ENCODE assay signal across 8 cellular contexts in the genomic region with DNA sequence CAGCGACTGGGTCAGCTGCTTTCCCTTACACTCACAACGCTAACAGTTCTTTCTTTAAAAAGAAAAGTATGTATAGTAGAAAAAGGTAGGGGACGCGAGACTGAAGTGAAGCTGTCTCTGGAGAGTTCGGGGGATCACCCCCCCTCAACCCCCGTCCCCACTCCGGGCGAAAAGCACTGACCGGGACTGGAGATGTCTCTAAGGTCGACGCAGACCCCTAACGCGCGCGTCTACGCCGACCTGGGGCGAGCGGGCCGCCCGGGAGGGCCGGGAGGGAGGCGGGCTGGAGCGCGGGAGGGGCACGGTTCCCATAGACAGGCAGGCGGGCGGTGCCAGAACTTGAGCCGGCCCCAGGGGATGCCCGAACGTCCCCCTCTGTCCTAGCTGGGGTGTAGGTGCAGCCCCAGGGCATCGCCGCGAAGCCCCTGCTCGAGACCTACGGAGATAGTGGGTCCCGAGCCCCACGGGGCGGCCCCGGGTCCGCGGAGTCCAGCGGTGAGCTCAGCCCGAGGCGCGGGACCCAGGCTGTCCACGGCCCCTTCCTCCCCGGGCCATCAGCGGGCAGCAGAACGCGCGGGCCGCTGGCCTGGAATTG.
DNase-seq lines count a peak whose midpoint lies in the region; FAIRE-seq and TF ChIP-seq lines count a peak whose summit lies in the region.

No MANE protein-coding gene starts in this region.

- H3K4me3 ChIP-seq in GM12865 (ENCODE audit: low read depth, low read length) (peak overlapping the region; percentile 82), NB4 (ENCODE audit: low read depth, low read length) (peak overlapping the region; percentile 75)

- peak; percentile 34 for DNase-seq in GM12865 (ENCODE audit: low read depth)
- DNase-seq in H54 (ENCODE audit: insufficient read length, low spot score): peak; percentile 64
- peak; percentile 72 for DNase-seq in NB4 (ENCODE audit: low read depth)
- DNase-seq in activated effector memory CD4-positive, alpha-beta T cell treated with Interleukin-2 at 50 U/mL for 16 hours: peak; percentile 23
- DNase-seq in head of caudate nucleus: peak in 26 of 42 donors; percentile 16 to 74 (median 46)
- DNase-seq in posterior vena cava (ENCODE audit: low spot score): peak; percentile 86
- no peak for DNase-seq in GDM1 (lab: John Stamatoyannopoulos, UW)
- no peak for DNase-seq in globus pallidus (ENCODE audit: low spot score)

- FAIRE-seq in H54 (lab: Jason Lieb, UNC): no peak

- TF ChIP-seq POLR2A in H54 (IDR thresholded peaks at IDR 0.05; ENCODE audit: low read depth, low read length) (no peak; the same call in 1 of the 2 replicates), NB4 (IDR thresholded peaks at IDR 0.05; ENCODE audit: extremely low read depth, insufficient read length) (no peak)

- TF ChIP-seq CTCF in GM12865 (IDR thresholded peaks at IDR 0.05; ENCODE audit: insufficient read depth, low read depth, low read length, missing control alignments): no peak
- TF ChIP-seq CTCF in NB4 (IDR thresholded peaks at IDR 0.05; ENCODE audit: low read depth, low read length): no peak

- intact Hi-C loops in head of caudate nucleus (cut with DNase I) (loop anchor here (10.0 kb wide), 1 partner anchor 77 kb away; no protein-coding TSS in a partner anchor), posterior vena cava (cut with DNase I) (loop anchor here (5.0 to 10.0 kb wide), 2 partner anchors 67 to 220 kb away; no protein-coding TSS in a partner anchor)

Comparison
In these comparisons a context has a peak if more than half of its experiments do, and no peak if none do; other contexts are left out.
1. DNase-seq: peak in GM12865 (single experiment), H54 (single experiment), NB4 (single experiment), activated effector memory CD4-positive, alpha-beta T cell treated with Interleukin-2 at 50 U/mL for 16 hours (single experiment), head of caudate nucleus (26 of 42) and posterior vena cava (single experiment); none in GDM1 (single experiment) and globus pallidus (single experiment).